7 cellular contexts compared by ENCODE assay signal in the genomic region with DNA sequence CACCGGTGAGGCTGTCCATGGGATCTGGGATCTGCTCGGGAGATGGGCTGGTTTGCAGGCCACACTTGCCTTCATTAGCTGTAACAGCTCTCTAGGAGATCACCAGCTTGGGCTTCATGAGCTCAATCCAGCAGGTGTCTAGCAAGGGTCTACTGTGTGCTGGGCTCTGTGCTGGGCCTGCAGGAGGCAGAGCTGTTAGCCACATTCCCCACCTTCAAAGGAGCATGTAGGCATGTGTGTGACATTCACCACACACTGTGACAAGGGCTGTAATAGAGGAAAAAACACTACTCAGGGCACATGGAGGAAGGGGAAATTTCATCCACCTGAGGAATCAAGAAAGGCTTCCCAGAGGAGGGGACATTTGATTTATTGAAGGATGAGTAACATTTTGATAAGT. TPM values are rescaled to one million over a fixed set of nuclear protein-coding genes. Genes with fewer than 3 reads are reported as not detected.
DNase-seq lines count a peak whose midpoint lies in the region; ATAC-seq and TF ChIP-seq lines count a peak whose summit lies in the region.
"Not testable (repeated sequence)": the region's sequence is repeated elsewhere in the genome, so short reads cannot be mapped to it uniquely, and the experiment has no call there.

No MANE protein-coding gene starts in this region.

- not testable (repeated sequence) for H4K20me1 ChIP-seq in DND-41 (ENCODE audit: insufficient read depth, low read length)

- H3K27me3 Mint-ChIP-seq in T-cell, result peaks cover 23 to 35% of the 10 kb centered on the region in 2 donors
- peaks cover 16 to 43% of the 10 kb centered on the region in 2 donors for H3K27me3 Mint-ChIP-seq in effector memory CD8-positive, alpha-beta T cell
- H3K27me3 Mint-ChIP-seq in immature natural killer cell (ENCODE audit: low read depth in 3 of 3), result peaks cover 2 to 17% (median 5%) of the 10 kb centered on the region in 3 donors
- H3K27me3 Mint-ChIP-seq in natural killer cell treated with Interleukin-12 subunit alpha and Interleukin-12 subunit beta and Interleukin-15 and Interleukin-18, amount 100 ng/mL, for 72 hours, result peaks cover 20 to 23% of the 10 kb centered on the region in 2 donors

- not testable (repeated sequence) for H3K4me2 ChIP-seq in DND-41 (ENCODE audit: insufficient read depth, low read length); mesenchymal stem cell (ENCODE audit: low read length, poor library complexity, severe bottlenecking); neuronal stem cell (ENCODE audit: insufficient read depth, low read length, poor library complexity, severe bottlenecking)

- H2BK12ac ChIP-seq in mesenchymal stem cell (ENCODE audit: low read length in 2 of 2); neuronal stem cell (ENCODE audit: low read length): not testable (repeated sequence)

- H3K23ac ChIP-seq in mesenchymal stem cell (ENCODE audit: low read length in 2 of 2); neuronal stem cell (ENCODE audit: low read depth, low read length, poor library complexity): not testable (repeated sequence)

- not testable (repeated sequence) for H3K14ac ChIP-seq in mesenchymal stem cell (ENCODE audit: low read length in 2 of 2)
- H3K14ac ChIP-seq in neuronal stem cell (ENCODE audit: low read length), result peak overlapping the region; percentile 31

- peak overlapping the region in 2 of 3 donors; percentile 2 to 50 for H3K4me3 Mint-ChIP-seq in T-cell
- H3K4me3 Mint-ChIP-seq in effector memory CD8-positive, alpha-beta T cell, result peak overlapping the region; percentile 59 to 71
- peak overlapping the region in 4 of 5 donors; percentile 22 to 76 (median 54) for H3K4me3 Mint-ChIP-seq in immature natural killer cell
- peak overlapping the region; percentile 30 for H3K4me3 Mint-ChIP-seq in natural killer cell treated with Interleukin-12 subunit alpha and Interleukin-12 subunit beta and Interleukin-15 and Interleukin-18, amount 100 ng/mL, for 72 hours

- H3K4me1 ChIP-seq in DND-41 (ENCODE audit: insufficient read depth, low read length); neuronal stem cell (ENCODE audit: control insufficient read depth in 2 of 2, insufficient read depth in 1 of 2, low read depth in 1 of 2, low read length in 2 of 2): not testable (repeated sequence)
- peaks cover 16% of the 10 kb centered on the region for H3K4me1 ChIP-seq in mesenchymal stem cell (ENCODE audit: control insufficient read depth, insufficient read depth, low read depth, low read length)

- not testable (repeated sequence) for H3K9ac ChIP-seq in DND-41 (ENCODE audit: low read depth, low read length); mesenchymal stem cell (ENCODE audit: low read length); neuronal stem cell (ENCODE audit: low read depth, low read length, poor library complexity)

- H3K79me2 ChIP-seq in DND-41 (ENCODE audit: insufficient read depth, low read length), result not testable (repeated sequence)

- not testable (repeated sequence) for H3K9me3 ChIP-seq in DND-41 (ENCODE audit: insufficient read depth, low read length, severe bottlenecking); mesenchymal stem cell (ENCODE audit: control insufficient read depth, low read length); neuronal stem cell (replicated peaks in 1 of 2; ENCODE audit: control insufficient read depth in 2 of 2, insufficient read depth in 1 of 2, low read depth in 1 of 2, low read length in 2 of 2)

- ATAC-seq in DND-41 (ENCODE audit: insufficient read depth, low read depth) (peak; percentile 50; the same call in 2 of the 3 replicates), T-cell (replicated peaks in 1 of 4) (peak in 1 of 4 experiments; percentile 36)
- peak; percentile 84 for ATAC-seq in effector memory CD8-positive, alpha-beta T cell (replicated peaks)
- ATAC-seq in natural killer cell treated with Interleukin-12 subunit alpha and Interleukin-12 subunit beta and Interleukin-15 and Interleukin-18, amount 100 ng/mL, for 72 hours, result not testable (repeated sequence)

- not testable (repeated sequence) for H3K79me1 ChIP-seq in mesenchymal stem cell (replicated peaks; ENCODE audit: low read length, poor library complexity, severe bottlenecking); neuronal stem cell (ENCODE audit: low read depth, low read length)

- 92% methylated on average over 2 of the region's 2 CpGs for WGBS in mesenchymal stem cell
- no CpG with 5 or more reads among the region's 2 CpGs for WGBS in neuronal stem cell (ENCODE audit: extremely low coverage in 2 of 2, insufficient read length in 2 of 2, insufficient replicate concordance in 1 of 2), 2 donors

- not testable (repeated sequence) for H3K9me3 Mint-ChIP-seq in T-cell; effector memory CD8-positive, alpha-beta T cell; immature natural killer cell; natural killer cell treated with Interleukin-12 subunit alpha and Interleukin-12 subunit beta and Interleukin-15 and Interleukin-18, amount 100 ng/mL, for 72 hours

- not testable (repeated sequence) for H2AFZ ChIP-seq in DND-41 (ENCODE audit: low read depth, low read length); mesenchymal stem cell (ENCODE audit: low read depth, low read length); neuronal stem cell (ENCODE audit: low read length)

- not testable (repeated sequence) for H2BK120ac ChIP-seq in mesenchymal stem cell (ENCODE audit: low read depth, low read length); neuronal stem cell (ENCODE audit: low read depth, low read length)

- POLR2A ChIA-PET in T-cell (lab: Charles Lee), result not testable (repeated sequence)

- H3K27me3 ChIP-seq in DND-41 (ENCODE audit: insufficient read depth, low read length, poor library complexity); mesenchymal stem cell (ENCODE audit: control insufficient read depth in 1 of 2, insufficient read depth in 1 of 2, low read length in 2 of 2): not testable (repeated sequence)
- H3K27me3 ChIP-seq in neuronal stem cell (ENCODE audit: control insufficient read depth in 3 of 3, insufficient read depth in 3 of 3, low read depth in 1 of 3, low read length in 3 of 3), result peaks cover 0 to 20% (median 0%) of the 10 kb centered on the region in 3 experiments

- not testable (repeated sequence) for H3K4me3 ChIP-seq in DND-41 (ENCODE audit: low read depth in 1 of 2, low read length in 2 of 2); mesenchymal stem cell (ENCODE audit: insufficient read depth in 1 of 2, low read depth in 1 of 2, low read length in 2 of 2); neuronal stem cell (ENCODE audit: low read length in 2 of 2)

- not testable (repeated sequence) for H2AK5ac ChIP-seq in mesenchymal stem cell (ENCODE audit: low read length, severe bottlenecking)
- H2AK5ac ChIP-seq in neuronal stem cell (ENCODE audit: low read depth, low read length), result peak overlapping the region; percentile 74

- not testable (repeated sequence) for H2BK5ac ChIP-seq in mesenchymal stem cell (ENCODE audit: low read depth, low read length, poor library complexity, severe bottlenecking); neuronal stem cell (ENCODE audit: low read length)

- CTCF ChIA-PET in T-cell (lab: Charles Lee), result interaction anchor here in 1 of 2 donors (0.6 kb wide), 1 partner anchor 1351 kb away, joined by 5 read pairs; no protein-coding TSS in a partner anchor

- peaks cover 6 to 16% (median 14%) of the 10 kb centered on the region in 3 donors for H3K4me1 Mint-ChIP-seq in T-cell
- H3K4me1 Mint-ChIP-seq in effector memory CD8-positive, alpha-beta T cell (ENCODE audit: low read depth in 2 of 2), result peaks cover 21 to 22% of the 10 kb centered on the region in 2 donors
- peaks cover 22 to 24% of the 10 kb centered on the region in 2 donors for H3K4me1 Mint-ChIP-seq in immature natural killer cell
- H3K4me1 Mint-ChIP-seq in natural killer cell treated with Interleukin-12 subunit alpha and Interleukin-12 subunit beta and Interleukin-15 and Interleukin-18, amount 100 ng/mL, for 72 hours (ENCODE audit: low read depth in 2 of 2), result peaks cover 12 to 20% of the 10 kb centered on the region in 2 donors

- not testable (repeated sequence) for DNase-seq in DND-41; T-cell; effector memory CD8-positive, alpha-beta T cell; mesenchymal stem cell; natural killer cell treated with Interleukin-12 subunit alpha and Interleukin-12 subunit beta and Interleukin-15 and Interleukin-18, amount 100 ng/mL, for 72 hours (ENCODE audit: low spot score); neuronal stem cell (ENCODE audit: low spot score)
- peak in 2 of 3 donors; percentile 39 to 42 for DNase-seq in immature natural killer cell

- H4K91ac ChIP-seq in mesenchymal stem cell (ENCODE audit: low read length), result peak overlapping the region; percentile 27
- H4K91ac ChIP-seq in neuronal stem cell (ENCODE audit: low read depth, low read length, poor library complexity), result not testable (repeated sequence)

- not testable (repeated sequence) for H3K4ac ChIP-seq in mesenchymal stem cell (ENCODE audit: low read depth in 1 of 2, low read length in 2 of 2); neuronal stem cell (ENCODE audit: low read length)

- TF ChIP-seq CTCF in DND-41 (IDR thresholded peaks at IDR 0.05; ENCODE audit: borderline replicate concordance, extremely low read depth, low read length, poor library complexity, severe bottlenecking), result not testable (repeated sequence)

- not testable (repeated sequence) for H3K36me3 ChIP-seq in DND-41 (ENCODE audit: insufficient read depth, low read length); neuronal stem cell (replicated peaks in 1 of 2; ENCODE audit: control insufficient read depth in 2 of 2, insufficient read depth in 2 of 2, low read length in 2 of 2)
- peaks cover 0 to 12% of the 10 kb centered on the region in 2 experiments for H3K36me3 ChIP-seq in mesenchymal stem cell (ENCODE audit: control insufficient read depth in 1 of 2, insufficient read depth in 2 of 2, low read depth in 1 of 2, low read length in 2 of 2)

- not testable (repeated sequence) for H2BK15ac ChIP-seq in mesenchymal stem cell (ENCODE audit: low read depth, poor library complexity, severe bottlenecking); neuronal stem cell (ENCODE audit: low read length)

- H3K27ac Mint-ChIP-seq in T-cell, result peak overlapping the region in 1 of 2 donors; percentile 82
- H3K27ac Mint-ChIP-seq in effector memory CD8-positive, alpha-beta T cell, result peak overlapping the region; percentile 70 to 74
- peak overlapping the region in 4 of 6 donors; percentile 55 to 77 (median 57) for H3K27ac Mint-ChIP-seq in immature natural killer cell
- peak overlapping the region in 1 of 2 donors; percentile 27 for H3K27ac Mint-ChIP-seq in natural killer cell treated with Interleukin-12 subunit alpha and Interleukin-12 subunit beta and Interleukin-15 and Interleukin-18, amount 100 ng/mL, for 72 hours

- not testable (repeated sequence) for H3K27ac ChIP-seq in DND-41 (ENCODE audit: low read length); mesenchymal stem cell (ENCODE audit: low read length, poor library complexity, severe bottlenecking); neuronal stem cell (replicated peaks; ENCODE audit: low read length)

- not testable (repeated sequence) for H3K36me3 Mint-ChIP-seq in T-cell; effector memory CD8-positive, alpha-beta T cell (ENCODE audit: insufficient read depth); immature natural killer cell; natural killer cell treated with Interleukin-12 subunit alpha and Interleukin-12 subunit beta and Interleukin-15 and Interleukin-18, amount 100 ng/mL, for 72 hours

- H3K18ac ChIP-seq in mesenchymal stem cell (ENCODE audit: low read depth in 1 of 2, low read length in 2 of 2); neuronal stem cell (ENCODE audit: low read length): not testable (repeated sequence)

- not testable (repeated sequence) for H4K8ac ChIP-seq in mesenchymal stem cell (ENCODE audit: low read length); neuronal stem cell (ENCODE audit: low read depth, low read length)

RNA-seq across cellular contexts. Expression of a gene that starts 17.7 kb away (rescaled TPM):
- total RNA-seq in T-cell, result 10 to 100 TPM; 40.5 to 51.1 (median 46.1) TPM
- 10 to 100 TPM; 33.0 to 51.3 (median 39.5) TPM for polyA plus RNA-seq in immature natural killer cell
- 73.3 TPM for polyA plus RNA-seq in mesenchymal stem cell (2013, experiment 1 of 2)
- polyA plus RNA-seq in mesenchymal stem cell (2013, experiment 2 of 2), result 74.4 TPM
- total RNA-seq in natural killer cell treated with Interleukin-12 subunit alpha and Interleukin-12 subunit beta and Interleukin-15 and Interleukin-18, amount 100 ng/mL, for 72 hours, result 10 to 100 TPM; 67.7 to 69.1 TPM
- polyA plus RNA-seq in neuronal stem cell (2013, experiment 1 of 2), result 52.6 TPM
- polyA plus RNA-seq in neuronal stem cell (2013, experiment 2 of 2), result 53.4 TPM
